11 cellular contexts compared by ENCODE assay signal in genomic region chr2:160432633-160433032, GRCh38.
DNase-seq lines count a peak whose midpoint lies in the region; ATAC-seq and TF ChIP-seq lines count a peak whose summit lies in the region.
"Had no signal": no experiment of that assay in that cellular context is flagged by ENCODE, and none has a peak within 500 bp of the region (broad histone marks: within the 10 kb centered on the region; RNA-seq: fewer than 3 reads in every experiment).

No MANE protein-coding gene starts in this region.

- H3K9me3 ChIP-seq in endodermal cell (ENCODE audit: control insufficient read depth, low read length) (peaks cover 15% of the 10 kb centered on the region), neural progenitor cell (ENCODE audit: low read depth) (no peaks in the 10 kb centered on the region)
- H3K9me3 ChIP-seq: neutrophil, testis had no signal

- no peak overlapping the region for H2AFZ ChIP-seq in neural progenitor cell (replicated peaks)

- H3K9me3 Mint-ChIP-seq in endodermal cell = peaks cover 8% of the 10 kb centered on the region
- H3K9me3 Mint-ChIP-seq in neural progenitor cell = peaks cover 4% of the 10 kb centered on the region

- peaks cover 12% of the 10 kb centered on the region for H3K4me1 Mint-ChIP-seq in endodermal cell
- peaks cover 3% of the 10 kb centered on the region for H3K4me1 Mint-ChIP-seq in neural progenitor cell

- no peaks in the 10 kb centered on the region for H3F3A ChIP-seq in neural progenitor cell (ENCODE audit: low read depth)

- H3K4me3 Mint-ChIP-seq in endodermal cell = no peak overlapping the region
- no peak overlapping the region for H3K4me3 Mint-ChIP-seq in neural progenitor cell
- H3K4me3 Mint-ChIP-seq: activated T-cell treated with anti-CD3 and anti-CD28 coated beads, Interleukin-2, amount 50 U/mL, for 24 hours had no signal

- H3K36me3 Mint-ChIP-seq in endodermal cell (ENCODE audit: low read depth) (peaks cover 26% of the 10 kb centered on the region), neural progenitor cell (peaks cover 17% of the 10 kb centered on the region)

- no peak overlapping the region for H3K4me2 ChIP-seq in neural progenitor cell

- no peaks in the 10 kb centered on the region for H3K27me3 Mint-ChIP-seq in endodermal cell (ENCODE audit: insufficient read depth)
- no peaks in the 10 kb centered on the region for H3K27me3 Mint-ChIP-seq in neural progenitor cell (ENCODE audit: insufficient read depth, low read depth)
- H3K27me3 Mint-ChIP-seq: activated T-cell treated with anti-CD3 and anti-CD28 coated beads, Interleukin-2, amount 50 U/mL, for 24 hours had no signal

- TF ChIP-seq CTCF in endodermal cell (conservative IDR thresholded peaks at IDR 0.05) (peak; percentile 67), neural progenitor cell (IDR thresholded peaks at IDR 0.05) (peak; percentile 25)

- 87 to 92% methylated on average over 4 of the region's 4 CpGs for WGBS in endodermal cell (ENCODE audit: insufficient coverage in 1 of 2, insufficient read length in 1 of 2), 2 experiments

- H3K27ac ChIP-seq in endodermal cell (ENCODE audit: low read depth, low read length) = no peak overlapping the region
- H3K27ac ChIP-seq in neural progenitor cell = no peak overlapping the region
- H3K27ac ChIP-seq: neutrophil, testis had no signal

- ATAC-seq in HG03439 (IDR thresholded peaks at IDR 0.05; ENCODE audit: unreplicated experiment) (no peak), HG02571 (IDR thresholded peaks at IDR 0.05; ENCODE audit: unreplicated experiment) (no peak)

- H3K4me1 ChIP-seq in endodermal cell (ENCODE audit: control insufficient read depth, insufficient read depth, low read length) (no peaks in the 10 kb centered on the region), neural progenitor cell (peaks cover 17% of the 10 kb centered on the region)

- H3K27me3 ChIP-seq in endodermal cell (ENCODE audit: control insufficient read depth, insufficient read depth, low read length, poor library complexity, severe bottlenecking) (no peaks in the 10 kb centered on the region), neural progenitor cell (no peaks in the 10 kb centered on the region)
- H3K27me3 ChIP-seq: neutrophil, testis had no signal

- no peak overlapping the region for H3K4me3 ChIP-seq in endodermal cell (ENCODE audit: low read length)
- H3K4me3 ChIP-seq in neural progenitor cell = no peak overlapping the region
- H3K4me3 ChIP-seq: testis had no signal

- DNase-seq in Daoy (ENCODE audit: low read depth) (peak; percentile 90), NCI-H460 (ENCODE audit: extremely low read depth, low read depth) (peak; percentile 30), endodermal cell (peak; percentile 61), neural progenitor cell (ENCODE audit: low spot score) (peak; percentile 25), NCI-H2171 (lab: John Stamatoyannopoulos, UW) (no peak)
- no peak for DNase-seq in activated effector memory CD4-positive, alpha-beta T cell treated with Interleukin-2 at 50 U/mL for 16 hours
- DNase-seq: activated T-cell treated with anti-CD3 and anti-CD28 coated beads, Interleukin-2, amount 50 U/mL, for 24 hours; testis had no signal

- H3K9ac ChIP-seq in endodermal cell (ENCODE audit: extremely low read depth, low read length, poor library complexity, severe bottlenecking) = no peak overlapping the region
- no peak overlapping the region for H3K9ac ChIP-seq in neural progenitor cell

- H3K27ac Mint-ChIP-seq in endodermal cell (peak overlapping the region; percentile 85), neural progenitor cell (no peak overlapping the region)

- no peaks in the 10 kb centered on the region for H4K20me1 ChIP-seq in neural progenitor cell (ENCODE audit: low read depth)

- peaks cover 36% of the 10 kb centered on the region for H3K36me3 ChIP-seq in endodermal cell (ENCODE audit: control insufficient read depth, insufficient read depth, low read length)
- no peaks in the 10 kb centered on the region for H3K36me3 ChIP-seq in neural progenitor cell
- H3K36me3 ChIP-seq: neutrophil had no signal

- peaks cover 5% of the 10 kb centered on the region for H3K79me2 ChIP-seq in neural progenitor cell (ENCODE audit: low read depth)

Comparison
In these comparisons a context has a peak if more than half of its experiments do, and no peak if none do; other contexts are left out.
1. DNase-seq: peak in Daoy (single experiment), NCI-H460 (single experiment), endodermal cell (single experiment) and neural progenitor cell (single experiment); none in activated effector memory CD4-positive, alpha-beta T cell treated with Interleukin-2 at 50 U/mL for 16 hours (single experiment) and NCI-H2171 (single experiment).